30 cellular contexts compared by ENCODE assay signal in the genomic region with DNA sequence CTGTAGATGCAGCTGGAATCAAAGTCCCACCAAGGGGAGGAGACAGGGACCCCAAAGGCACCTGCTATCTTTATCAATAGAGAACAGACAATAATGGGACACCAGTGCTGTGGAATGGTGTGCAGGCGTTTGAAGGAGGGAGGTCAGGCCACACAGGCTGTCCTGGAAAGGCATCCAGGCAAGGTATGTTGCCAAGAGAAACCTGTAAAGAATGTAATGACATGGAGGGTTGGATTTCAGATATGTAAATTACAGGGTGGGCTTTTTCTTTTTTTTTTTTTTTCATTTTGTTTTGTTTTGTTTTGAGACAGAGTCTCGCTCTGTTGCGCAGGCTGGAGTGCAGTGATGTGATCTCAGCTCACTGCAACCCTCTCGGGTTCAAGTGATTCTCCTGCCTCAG. TPM values are rescaled to one million over a fixed set of nuclear protein-coding genes. Genes with fewer than 3 reads are reported as not detected.
"Had no signal": no experiment of that assay in that cellular context is flagged by ENCODE, and none has a peak within 500 bp of the region (broad histone marks: within the 10 kb centered on the region; RNA-seq: fewer than 3 reads in every experiment).

No MANE protein-coding gene starts in this region.

- H3K27ac Mint-ChIP-seq: activated B cell treated with CpG ODN at 0.5 μM for 24 hours; activated CD4-positive, alpha-beta T cell treated with anti-CD3 and anti-CD28 coated beads, Interleukin-2, amount 10 ng/mL, durations not matched to agents 24 days and 14 days; activated naive CD4-positive, alpha-beta T cell treated with anti-CD3 and anti-CD28 coated beads for 36 hours; activated naive CD8-positive, alpha-beta T cell; brain had no signal

- ATAC-seq: activated T-cell treated with anti-CD3 and anti-CD28 coated beads, Interleukin-2, amount 50 U/mL, for 4 hours; Right ventricle myocardium inferior had no signal

- H3K36me3 Mint-ChIP-seq: brain had no signal

- DNase-seq: activated B cell treated with CpG ODN at 0.5 μM for 24 hours; activated CD4-positive, alpha-beta T cell treated with anti-CD3 and anti-CD28 coated beads for 1 hour; activated CD4-positive, alpha-beta T cell treated with anti-CD3 and anti-CD28 coated beads, Interleukin-2, amount 10 ng/mL, durations not matched to agents 24 days and 14 days; activated CD4-positive, alpha-beta T cell treated with anti-CD3 and anti-CD28 coated beads, Interleukin-2, amount 50 U/mL, for 48 hours; activated CD8-positive, alpha-beta memory T cell treated with anti-CD3 and anti-CD28 coated beads for 24 hours; activated effector memory CD4-positive, alpha-beta T cell treated with anti-CD3 and anti-CD28 coated beads, Interleukin-2, amount 50 U/mL, for 16 hours; activated naive CD4-positive, alpha-beta T cell treated with anti-CD3 and anti-CD28 coated beads for 36 hours; activated T-cell treated with anti-CD3 and anti-CD28 coated beads, Interleukin-2, amount 50 U/mL, for 4 hours; amygdala; cerebellar nuclear complex; KBM-7; NCI-H1092; NCI-H1417; NCI-H1930; NCI-H2171; NCI-H226; NCI-H526; NCI-H774; RPMI8226; SK-N-SH; T-helper 1 cell; T-helper 9 cell had no signal

- H3K4me3 Mint-ChIP-seq: activated B cell treated with CpG ODN at 0.5 μM for 24 hours; activated CD4-positive, alpha-beta T cell treated with anti-CD3 and anti-CD28 coated beads, Interleukin-2, amount 10 ng/mL, durations not matched to agents 24 days and 14 days; activated naive CD4-positive, alpha-beta T cell treated with anti-CD3 and anti-CD28 coated beads for 36 hours; activated naive CD8-positive, alpha-beta T cell; activated T-cell treated with anti-CD3 and anti-CD28 coated beads, Interleukin-2, amount 50 U/mL, for 4 hours; brain had no signal

- H3K27me3 Mint-ChIP-seq: activated B cell treated with CpG ODN at 0.5 μM for 24 hours, brain had no signal

RNA-seq across cellular contexts. Expression of gene NMUR1, which starts 9.8 kb away (rescaled TPM):
- total RNA-seq: activated B cell treated with CpG ODN at 0.5 μM for 24 hours; activated CD4-positive, alpha-beta T cell treated with anti-CD3 and anti-CD28 coated beads, Interleukin-2, amount 10 ng/mL, durations not matched to agents 24 days and 14 days; activated naive CD4-positive, alpha-beta T cell treated with anti-CD3 and anti-CD28 coated beads for 36 hours; astrocyte; LHCN-M2; MCF 10A; NCI-H460; OCI-LY7 had no signal

RNA-seq across cellular contexts. Expression of gene TEX44, which starts 52.6 kb away (rescaled TPM):
- total RNA-seq: activated B cell treated with CpG ODN at 0.5 μM for 24 hours; activated CD4-positive, alpha-beta T cell treated with anti-CD3 and anti-CD28 coated beads, Interleukin-2, amount 10 ng/mL, durations not matched to agents 24 days and 14 days; activated naive CD4-positive, alpha-beta T cell treated with anti-CD3 and anti-CD28 coated beads for 36 hours; activated T-cell treated with anti-CD3 and anti-CD28 coated beads, Interleukin-2, amount 50 U/mL, for 4 hours; astrocyte; LHCN-M2; MCF 10A; NCI-H460; OCI-LY7; Right ventricle myocardium inferior had no signal
